10 cellular contexts compared by ENCODE assay signal in the genomic region with DNA sequence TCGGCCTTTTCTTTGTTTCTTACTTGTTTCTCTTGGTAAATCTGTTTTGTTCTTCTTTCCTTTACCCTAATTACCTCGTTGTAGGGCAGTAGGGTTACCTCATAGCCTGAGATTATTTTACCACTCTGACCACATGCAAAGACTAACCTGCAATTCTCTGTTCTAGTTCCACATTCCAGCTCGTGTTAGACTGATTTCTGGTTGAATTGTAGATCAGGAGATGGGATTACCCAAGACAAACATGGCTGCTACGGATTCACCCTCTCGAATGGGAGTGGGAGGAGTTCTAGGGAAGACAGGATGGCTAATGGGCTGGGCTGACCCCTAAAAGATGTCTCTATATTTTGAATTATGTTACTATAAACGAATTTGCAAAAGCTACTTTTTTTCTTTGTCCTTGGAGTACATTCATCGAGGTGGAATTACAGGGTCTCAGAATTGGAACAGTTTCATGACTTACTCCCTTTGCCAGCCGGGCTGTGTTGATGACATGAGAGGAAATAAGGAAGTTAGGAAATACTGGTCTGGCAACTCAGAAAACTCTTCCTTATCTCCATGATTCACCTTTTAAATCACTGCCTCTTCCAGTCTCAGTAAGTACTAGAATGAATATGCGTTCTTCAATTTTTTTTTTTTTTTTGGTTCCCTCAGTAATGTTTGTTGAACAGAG. TPM values are rescaled to one million over a fixed set of nuclear protein-coding genes. Genes with fewer than 3 reads are reported as not detected.
A peak's percentile ranks its signal among the peaks of the same experiment; 100 is the strongest.
DNase-seq lines count a peak whose midpoint lies in the region; ATAC-seq and TF ChIP-seq lines count a peak whose summit lies in the region.
"Had no signal": no experiment of that assay in that cellular context is flagged by ENCODE, and none has a peak within 500 bp of the region (broad histone marks: within the 10 kb centered on the region; RNA-seq: fewer than 3 reads in every experiment).

No MANE protein-coding gene starts in this region.

- no peaks in the 10 kb centered on the region for H3K9me3 Mint-ChIP-seq in osteocyte (ENCODE audit: unreplicated experiment)
- H3K9me3 Mint-ChIP-seq in activated CD4-positive, alpha-beta memory T cell treated with anti-CD3 and anti-CD28 coated beads for 36 hours = no peaks in the 10 kb centered on the region
- H3K9me3 Mint-ChIP-seq: activated T-cell treated with anti-CD3 and anti-CD28 coated beads, Interleukin-2, amount 50 U/mL, for 72 hours had no signal

- CTCF ChIA-PET in activated CD4-positive, alpha-beta memory T cell treated with anti-CD3 and anti-CD28 coated beads for 36 hours (lab: Charles Lee) = interaction anchor here (0.7 kb wide), 1 partner anchor 12 kb away, joined by 3 read pairs; no protein-coding TSS in a partner anchor

- no peaks in the 10 kb centered on the region for H3K36me3 Mint-ChIP-seq in osteocyte (ENCODE audit: unreplicated experiment)
- H3K36me3 Mint-ChIP-seq in activated CD4-positive, alpha-beta memory T cell treated with anti-CD3 and anti-CD28 coated beads for 36 hours = no peaks in the 10 kb centered on the region

- POLR2A ChIA-PET in activated CD4-positive, alpha-beta memory T cell treated with anti-CD3 and anti-CD28 coated beads for 36 hours (lab: Charles Lee) = no interaction called here

- no peak overlapping the region for H3K4me3 Mint-ChIP-seq in osteocyte (ENCODE audit: unreplicated experiment)
- H3K4me3 Mint-ChIP-seq in activated CD4-positive, alpha-beta memory T cell treated with anti-CD3 and anti-CD28 coated beads for 36 hours = no peak overlapping the region
- H3K4me3 Mint-ChIP-seq: activated T-cell treated with anti-CD3 and anti-CD28 coated beads, Interleukin-2, amount 50 U/mL, for 72 hours had no signal

- no peaks in the 10 kb centered on the region for H3K4me1 Mint-ChIP-seq in osteocyte (ENCODE audit: unreplicated experiment)
- no peaks in the 10 kb centered on the region for H3K4me1 Mint-ChIP-seq in activated CD4-positive, alpha-beta memory T cell treated with anti-CD3 and anti-CD28 coated beads for 36 hours (ENCODE audit: low read depth)

- H3K4me3 ChIP-seq in LNCaP clone FGC (ENCODE audit: low read depth, low read length) = no peak overlapping the region
- no peak overlapping the region for H3K4me3 ChIP-seq in epithelial cell of esophagus (ENCODE audit: low read length)

- no peak for TF ChIP-seq CTCF in LNCaP clone FGC (IDR thresholded peaks at IDR 0.05; ENCODE audit: control insufficient read depth, extremely low read depth, insufficient read depth)
- TF ChIP-seq CTCF in epithelial cell of esophagus (IDR thresholded peaks at IDR 0.05; ENCODE audit: insufficient read depth, low read depth, low read length, missing control alignments) = no peak
- TF ChIP-seq CTCF in osteocyte (IDR thresholded peaks at IDR 0.05) = no peak

- intact Hi-C loops in activated CD4-positive, alpha-beta memory T cell treated with anti-CD3 and anti-CD28 coated beads for 36 hours (cut with micrococcal nuclease) = no loop called here

- ATAC-seq in GM21447 (IDR thresholded peaks at IDR 0.05; ENCODE audit: unreplicated experiment) (peak; percentile 67), GM18505 (IDR thresholded peaks at IDR 0.05; ENCODE audit: unreplicated experiment) (no peak), GM19328 (IDR thresholded peaks at IDR 0.05; ENCODE audit: unreplicated experiment) (no peak)
- ATAC-seq: activated T-cell treated with anti-CD3 and anti-CD28 coated beads, Interleukin-2, amount 50 U/mL, for 72 hours had no signal

- TF ChIP-seq POLR2A in GM18505 (IDR thresholded peaks at IDR 0.05; ENCODE audit: borderline replicate concordance, extremely low read depth, insufficient read depth, insufficient read length) = no peak

- H3K27me3 Mint-ChIP-seq in osteocyte (ENCODE audit: unreplicated experiment) = peaks cover 37% of the 10 kb centered on the region
- no peaks in the 10 kb centered on the region for H3K27me3 Mint-ChIP-seq in activated CD4-positive, alpha-beta memory T cell treated with anti-CD3 and anti-CD28 coated beads for 36 hours

- H3K27ac Mint-ChIP-seq in osteocyte (ENCODE audit: unreplicated experiment) = no peak overlapping the region
- H3K27ac Mint-ChIP-seq in activated CD4-positive, alpha-beta memory T cell treated with anti-CD3 and anti-CD28 coated beads for 36 hours = no peak overlapping the region
- H3K27ac Mint-ChIP-seq: activated T-cell treated with anti-CD3 and anti-CD28 coated beads, Interleukin-2, amount 50 U/mL, for 72 hours had no signal

- peak; percentile 73 for DNase-seq in A172 (ENCODE audit: low spot score)
- peak; percentile 56 for DNase-seq in LNCaP clone FGC (ENCODE audit: low read depth)
- peak; percentile 93 for DNase-seq in epithelial cell of esophagus (ENCODE audit: low read depth)
- no peak for DNase-seq in osteocyte (ENCODE audit: extremely low spot score, unreplicated experiment)
- no peak for DNase-seq in activated CD4-positive, alpha-beta memory T cell treated with anti-CD3 and anti-CD28 coated beads for 36 hours
- DNase-seq: activated T-cell treated with anti-CD3 and anti-CD28 coated beads, Interleukin-2, amount 50 U/mL, for 72 hours; NCI-H1436 had no signal

RNA-seq across cellular contexts. Expression of a gene that starts 36.7 kb away (rescaled TPM):
- total RNA-seq in A172 (2014; rRNA removed; shearing (Covaris generic)) = 14.2 and 29.9 TPM in 2 replicates
- total RNA-seq in osteocyte = 21.0 and 21.5 TPM in 2 replicates
- 10 to 100 TPM; 35.8 to 37.8 TPM for total RNA-seq in activated CD4-positive, alpha-beta memory T cell treated with anti-CD3 and anti-CD28 coated beads for 36 hours

Comparison
In these comparisons a context has a peak if more than half of its experiments do, and no peak if none do; other contexts are left out.
1. DNase-seq: peak in A172 (single experiment), LNCaP clone FGC (single experiment) and epithelial cell of esophagus (single experiment); none in osteocyte (single experiment) and activated CD4-positive, alpha-beta memory T cell treated with anti-CD3 and anti-CD28 coated beads for 36 hours (single experiment).